17 cellular contexts compared by ENCODE assay signal in the genomic region with DNA sequence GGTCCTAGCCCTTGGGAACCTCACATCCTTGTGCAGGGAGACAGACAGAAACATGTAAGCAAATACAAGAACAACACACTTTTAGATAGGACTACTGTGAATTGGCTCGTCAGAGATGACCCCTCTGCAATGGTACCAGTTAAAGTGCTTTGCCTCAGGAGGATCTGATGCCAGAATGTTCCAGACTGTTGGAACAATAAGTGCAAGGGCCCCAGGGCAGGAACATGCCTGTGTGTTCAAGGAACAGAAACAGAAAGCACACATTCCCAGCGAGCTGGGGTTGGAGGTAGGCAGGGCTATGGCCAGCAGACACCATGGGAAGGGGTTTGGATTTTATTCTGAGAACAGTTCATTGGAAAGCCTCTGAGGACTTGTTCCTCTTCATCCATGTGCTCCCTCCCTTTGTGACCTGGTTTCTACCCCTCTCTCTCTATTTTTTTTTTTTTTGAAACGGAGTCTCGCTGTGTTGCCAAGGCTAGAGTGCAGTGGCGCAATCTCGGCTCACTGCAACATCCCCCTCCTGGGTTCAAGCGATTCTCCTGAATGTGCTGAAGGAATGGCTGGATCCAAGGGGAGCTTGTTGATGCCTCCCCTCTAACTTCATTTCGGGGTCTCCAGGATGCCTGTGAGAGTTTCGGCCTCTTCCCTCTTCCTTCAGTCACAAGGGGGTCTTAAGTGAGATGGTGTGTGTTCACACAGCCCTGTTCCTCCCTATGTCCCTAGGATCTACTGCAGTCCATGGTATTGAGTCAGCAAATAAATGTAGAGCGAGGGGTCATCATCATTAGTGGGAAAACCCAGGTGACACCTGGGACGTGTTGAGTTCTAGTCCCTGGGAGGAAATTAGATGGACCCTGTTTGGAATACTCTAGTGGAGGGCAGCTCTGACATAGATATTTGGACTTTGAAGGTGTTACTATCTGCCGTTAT. TPM values are rescaled to one million over a fixed set of nuclear protein-coding genes. Genes with fewer than 3 reads are reported as not detected.
A peak's percentile ranks its signal among the peaks of the same experiment; 100 is the strongest.
DNase-seq lines count a peak whose midpoint lies in the region; ATAC-seq and TF ChIP-seq lines count a peak whose summit lies in the region.
"Had no signal": no experiment of that assay in that cellular context is flagged by ENCODE, and none has a peak within 500 bp of the region (broad histone marks: within the 10 kb centered on the region; RNA-seq: fewer than 3 reads in every experiment).

No MANE protein-coding gene starts in this region.

- H3K14ac ChIP-seq in IMR-90 (replicated peaks; ENCODE audit: low read depth, low read length): no peak overlapping the region

- H3K79me1 ChIP-seq in IMR-90 (ENCODE audit: low read depth in 1 of 2, low read length in 2 of 2): no peaks in the 10 kb centered on the region

- peaks cover 61% of the 10 kb centered on the region for H3K36me3 Mint-ChIP-seq in activated naive CD4-positive, alpha-beta T cell treated with anti-CD3 and anti-CD28 coated beads for 36 hours (ENCODE audit: low read depth)
- H3K36me3 Mint-ChIP-seq in effector memory CD8-positive, alpha-beta T cell (ENCODE audit: insufficient read depth): peaks cover 60% of the 10 kb centered on the region
- H3K36me3 Mint-ChIP-seq: natural killer cell had no signal

- peak overlapping the region; percentile 13 for H2AK9ac ChIP-seq in IMR-90 (replicated peaks; ENCODE audit: low read depth, low read length, poor library complexity)

- H3K4me1 Mint-ChIP-seq in activated naive CD4-positive, alpha-beta T cell treated with anti-CD3 and anti-CD28 coated beads for 36 hours (ENCODE audit: low read depth): peaks cover 42% of the 10 kb centered on the region
- H3K4me1 Mint-ChIP-seq in effector memory CD8-positive, alpha-beta T cell (ENCODE audit: low read depth in 2 of 2): peaks cover 21 to 23% of the 10 kb centered on the region in 2 donors

- no peak overlapping the region for H3K4ac ChIP-seq in IMR-90 (ENCODE audit: low read depth, low read length)

- H3K9me3 Mint-ChIP-seq in activated naive CD4-positive, alpha-beta T cell treated with anti-CD3 and anti-CD28 coated beads for 36 hours: no peaks in the 10 kb centered on the region
- no peaks in the 10 kb centered on the region for H3K9me3 Mint-ChIP-seq in effector memory CD8-positive, alpha-beta T cell
- H3K9me3 Mint-ChIP-seq: memory B cell, natural killer cell, T-cell had no signal

- CTCF ChIA-PET in activated naive CD4-positive, alpha-beta T cell treated with anti-CD3 and anti-CD28 coated beads for 36 hours (lab: Charles Lee): interaction anchor here (0.6 to 4.1 kb wide), 7 partner anchors 13 to 219 kb away, joined by 3 to 20 read pairs (median 3); no protein-coding TSS in a partner anchor
- CTCF ChIA-PET in IMR-90 (lab: Yijun Ruan, JAX): interaction anchor here (0.6 kb wide), 1 partner anchor 210 kb away, joined by 6 read pairs; no protein-coding TSS in a partner anchor

- BruUV-seq in IMR-90 (replicated peaks; lab: Mats Ljungman, UMichigan): no TSS peak

- POLR2A ChIA-PET in IMR-90 (lab: Charles Lee; ENCODE audit: unreplicated experiment): interaction anchor here (0.6 kb wide), 1 partner anchor 79 kb away, joined by 3 read pairs; no protein-coding TSS in a partner anchor

- no peaks in the 10 kb centered on the region for H4K20me1 ChIP-seq in IMR-90 (ENCODE audit: insufficient read depth, low read length)

- dilution Hi-C loops in IMR-90 (cut with HindIII; ENCODE audit: low sequenced_read_pairs, unreplicated experiment): no loop called here

- no peaks in the 10 kb centered on the region for H3K4me1 ChIP-seq in IMR-90 (ENCODE audit: control insufficient read depth, insufficient read depth, low read length)
- H3K4me1 ChIP-seq: HAP-1 had no signal

- no peak for TF ChIP-seq POLR2A in IMR-90 (IDR thresholded peaks at IDR 0.05; ENCODE audit: low read depth, low read length)

- no peak overlapping the region for H3K56ac ChIP-seq in IMR-90 (ENCODE audit: extremely low read depth, insufficient read depth, low read length)

- no peak overlapping the region for H3K18ac ChIP-seq in IMR-90 (ENCODE audit: low read depth, low read length)

- H2AFZ ChIP-seq in IMR-90 (replicated peaks; ENCODE audit: low read length, poor library complexity): no peak overlapping the region
- H2AFZ ChIP-seq: hepatocyte had no signal

- no peak overlapping the region for H2BK20ac ChIP-seq in IMR-90 (ENCODE audit: low read depth, low read length)

- no peak for TF ChIP-seq CTCF in IMR-90 (conservative IDR thresholded peaks at IDR 0.05; ENCODE audit: low read depth, low read length)

- intact Hi-C loops in activated naive CD4-positive, alpha-beta T cell treated with anti-CD3 and anti-CD28 coated beads for 36 hours (cut with micrococcal nuclease): no loop called here
- intact Hi-C loops in IMR-90 (cut with micrococcal nuclease): no loop called here

- DNase-seq in activated naive CD4-positive, alpha-beta T cell treated with anti-CD3 and anti-CD28 coated beads for 36 hours: no peak
- no peak for DNase-seq in activated naive CD4-positive, alpha-beta T cell (lab: John Stamatoyannopoulos, UW)
- no peak for DNase-seq in IMR-90
- DNase-seq in effector memory CD8-positive, alpha-beta T cell: no peak
- DNase-seq in renal cortical epithelial cell (ENCODE audit: low read depth): peak; percentile 48
- no peak for DNase-seq in NCI-H187 (lab: John Stamatoyannopoulos, UW)
- no peak for DNase-seq in AG08396 (ENCODE audit: low spot score)
- no peak for DNase-seq in DMS 273 (lab: John Stamatoyannopoulos, UW; ENCODE audit: unreplicated experiment)
- DNase-seq: activated effector memory CD4-positive, alpha-beta T cell treated with anti-CD3 and anti-CD28 coated beads, Interleukin-2, amount 50 U/mL, for 16 hours; natural killer cell; NCI-H1930; NCI-H510A; SHP77; T-cell had no signal

- no peak overlapping the region for H4K91ac ChIP-seq in IMR-90 (ENCODE audit: insufficient read depth, low read depth, low read length)

- no peak overlapping the region for H3K27ac ChIP-seq in IMR-90 (ENCODE audit: insufficient read depth, low read length)
- H3K27ac ChIP-seq: hepatocyte had no signal

- H4K5ac ChIP-seq in IMR-90 (ENCODE audit: low read depth, low read length): no peak overlapping the region

- no peak overlapping the region for H2AK5ac ChIP-seq in IMR-90 (ENCODE audit: low read depth, low read length)

- H3K27ac Mint-ChIP-seq in activated naive CD4-positive, alpha-beta T cell treated with anti-CD3 and anti-CD28 coated beads for 36 hours: peak overlapping the region; percentile 76
- peak overlapping the region; percentile 14 to 58 for H3K27ac Mint-ChIP-seq in effector memory CD8-positive, alpha-beta T cell
- H3K27ac Mint-ChIP-seq: memory B cell, natural killer cell had no signal

- H3K36me3 ChIP-seq in IMR-90 (ENCODE audit: control insufficient read depth, insufficient read depth, low read length): peaks cover 2% of the 10 kb centered on the region; the same call in 1 of the 2 replicates
- H3K36me3 ChIP-seq: HAP-1 had no signal

- in situ Hi-C loops in IMR-90 (cut with MboI; ENCODE audit: low sequenced_read_pairs): no loop called here

- TF ChIP-seq RAD21 in IMR-90 (IDR thresholded peaks at IDR 0.05; ENCODE audit: low read length): no peak

- no peak overlapping the region for H3K4me3 Mint-ChIP-seq in activated naive CD4-positive, alpha-beta T cell treated with anti-CD3 and anti-CD28 coated beads for 36 hours
- H3K4me3 Mint-ChIP-seq in effector memory CD8-positive, alpha-beta T cell: no peak overlapping the region
- H3K4me3 Mint-ChIP-seq: memory B cell, natural killer cell, T-cell had no signal

- no peaks in the 10 kb centered on the region for H3K9me3 ChIP-seq in IMR-90 (ENCODE audit: control insufficient read depth, insufficient read depth, low read length)
- H3K9me3 ChIP-seq: HAP-1 had no signal

- no peak overlapping the region for H2BK15ac ChIP-seq in IMR-90 (ENCODE audit: low read depth, low read length)

- no peak overlapping the region for H3K9ac ChIP-seq in IMR-90 (ENCODE audit: low read depth, low read length)

- H4K8ac ChIP-seq in IMR-90 (ENCODE audit: low read depth in 2 of 2, low read length in 2 of 2): no peak overlapping the region

- no peaks in the 10 kb centered on the region for H3K27me3 ChIP-seq in IMR-90 (ENCODE audit: control insufficient read depth, insufficient read depth, low read length)
- H3K27me3 ChIP-seq: hepatocyte had no signal

- H2BK120ac ChIP-seq in IMR-90 (ENCODE audit: low read depth, low read length): no peak overlapping the region

- WGBS in IMR-90 (ENCODE audit: extremely low coverage in 2 of 2, insufficient read length in 1 of 2), 2 experiments: 85% methylated on average over 3 of the region's 12 CpGs; no CpG with 5 or more reads in 1 of the 2 experiments

- no peak overlapping the region for H2BK5ac ChIP-seq in IMR-90 (ENCODE audit: low read depth, low read length, poor library complexity, severe bottlenecking)

- H3K4me3 ChIP-seq in IMR-90 (ENCODE audit: insufficient read depth, low read depth, low read length): no peak overlapping the region
- H3K4me3 ChIP-seq: HAP-1, hepatocyte had no signal

- no peaks in the 10 kb centered on the region; the same call in 1 of the 2 replicates for H3K9me1 ChIP-seq in IMR-90 (ENCODE audit: insufficient read depth, low read length)

- H3K4me2 ChIP-seq in IMR-90 (ENCODE audit: low read depth, low read length): no peak overlapping the region
- H3K4me2 ChIP-seq: hepatocyte had no signal

- ATAC-seq in IMR-90 (ENCODE audit: low read depth): no peak
- ATAC-seq in effector memory CD8-positive, alpha-beta T cell (replicated peaks): no peak
- ATAC-seq: natural killer cell, T-cell had no signal

- H3K23ac ChIP-seq in IMR-90 (ENCODE audit: low read depth, low read length): no peak overlapping the region

- no peaks in the 10 kb centered on the region for H3K27me3 Mint-ChIP-seq in activated naive CD4-positive, alpha-beta T cell treated with anti-CD3 and anti-CD28 coated beads for 36 hours (ENCODE audit: low read depth)
- no peaks in the 10 kb centered on the region for H3K27me3 Mint-ChIP-seq in effector memory CD8-positive, alpha-beta T cell
- H3K27me3 Mint-ChIP-seq: memory B cell, T-cell had no signal

RNA-seq across cellular contexts. Expression of gene STAT5A, which starts 6.4 kb away (rescaled TPM):
- total RNA-seq in activated naive CD4-positive, alpha-beta T cell treated with anti-CD3 and anti-CD28 coated beads for 36 hours: 100 to 1,000 TPM; 165 to 174 TPM
- total RNA-seq in IMR-90 (2012; rRNA removed) (1.3 and 1.4 TPM in 2 replicates), renal cortical epithelial cell (12.2 and 25.7 TPM in 2 replicates)
- polyA plus RNA-seq in IMR-90 (2012; rRNA removed): 1.4 and 1.5 TPM in 2 replicates
- polyA plus RNA-seq in IMR-90 (2012; cell fraction: cytosol; rRNA removed): 1.9 and 2.0 TPM in 2 replicates
- polyA plus RNA-seq in IMR-90 (2012; cell fraction: nucleus; rRNA removed; ENCODE audit: low replicate concordance): 5.2 and 5.6 TPM in 2 replicates

RNA-seq across cellular contexts. Expression of gene STAT5B, which starts 18.5 kb away (rescaled TPM):
- 100 to 1,000 TPM; 185 to 192 TPM for total RNA-seq in activated naive CD4-positive, alpha-beta T cell treated with anti-CD3 and anti-CD28 coated beads for 36 hours
- total RNA-seq in IMR-90 (2012; rRNA removed) (21.7 and 24.4 TPM in 2 replicates), renal cortical epithelial cell (17.2 and 27.2 TPM in 2 replicates)
- polyA plus RNA-seq in IMR-90 (2012; rRNA removed): 28.7 and 29.6 TPM in 2 replicates
- polyA plus RNA-seq in IMR-90 (2012; cell fraction: cytosol; rRNA removed): 11.6 and 14.8 TPM in 2 replicates
- polyA plus RNA-seq in IMR-90 (2012; cell fraction: nucleus; rRNA removed; ENCODE audit: low replicate concordance): 95.5 and 119 TPM in 2 replicates
